ENCODE assay signal across 1 cellular context in genomic region chr2:161373939-161374338, GRCh38.
A peak's percentile ranks its signal among the peaks of the same experiment; 100 is the strongest.
TF ChIP-seq lines count a peak whose summit lies in the region.

No MANE protein-coding gene starts in this region.

TF ChIP-seq in K562, 482 proteins besides CTCF, POLR2A, EP300 and RAD21:
- TF ChIP-seq MAFG (tag; conservative IDR thresholded peaks at IDR 0.05) (no peak), ZHX1 (conservative IDR thresholded peaks at IDR 0.05; ENCODE audit: low read length) (no peak), NFE2 (IDR thresholded peaks at IDR 0.05; ENCODE audit: low read depth) (no peak), ATF3 (IDR thresholded peaks at IDR 0.05) (peak; percentile 28; the same call in 1 of the 2 replicates), ATF3 (CRISPR knock-in tag; conservative IDR thresholded peaks at IDR 0.05) (no peak)
